ENCODE assay signal across 13 cellular contexts in genomic region chr20:1371830-1372539, GRCh38. TPM values are rescaled to one million over a fixed set of nuclear protein-coding genes. Genes with fewer than 3 reads are reported as not detected.
DNase-seq lines count a peak whose midpoint lies in the region; ATAC-seq and TF ChIP-seq lines count a peak whose summit lies in the region.
"Had no signal": no experiment of that assay in that cellular context is flagged by ENCODE, and none has a peak within 500 bp of the region (broad histone marks: within the 10 kb centered on the region; RNA-seq: fewer than 3 reads in every experiment).

No MANE protein-coding gene starts in this region.

- POLR2A ChIA-PET in T-cell (lab: Charles Lee) = no interaction called here

- H3K4me3 Mint-ChIP-seq in activated naive CD4-positive, alpha-beta T cell treated with anti-CD3 and anti-CD28 coated beads, Interleukin-2, amount 10 ng/mL, durations not matched to agents 7 days and 5 days = no peak overlapping the region
- H3K4me3 Mint-ChIP-seq in T-cell (no peak overlapping the region), glutamatergic neuron (ENCODE audit: unreplicated experiment) (no peak overlapping the region)
- H3K4me3 Mint-ChIP-seq in stimulated activated naive CD8-positive, alpha-beta T cell treated with anti-CD3 and anti-CD28 coated beads, Interleukin-15, amount 100 ng/mL, for 72 hours = no peak overlapping the region
- H3K4me3 Mint-ChIP-seq: central memory CD8-positive, alpha-beta T cell had no signal

- no peak for DNase-seq in activated naive CD4-positive, alpha-beta T cell treated with anti-CD3 and anti-CD28 coated beads, Interleukin-2, amount 10 ng/mL, durations not matched to agents 7 days and 5 days
- DNase-seq in activated naive CD4-positive, alpha-beta T cell (lab: John Stamatoyannopoulos, UW) = no peak
- DNase-seq in T-cell (no peak), glutamatergic neuron (no peak), cerebellar nuclear complex (lab: John Stamatoyannopoulos, UW) (no peak), superior temporal gyrus (ENCODE audit: extremely low spot score) (no peak)
- DNase-seq in stimulated activated naive CD8-positive, alpha-beta T cell treated with anti-CD3 and anti-CD28 coated beads, Interleukin-15, amount 100 ng/mL, for 72 hours = no peak
- DNase-seq: NCI-H446 treated with DMSO at 0.1 percent for 48 hours; posterior cingulate gyrus; stimulated activated CD4-positive, alpha-beta T cell treated with anti-CD3 and anti-CD28 coated beads, Interleukin-15, amount 100 ng/mL, for 24 hours; testis had no signal

- TF ChIP-seq CTCF in glutamatergic neuron (IDR thresholded peaks at IDR 0.05; ENCODE audit: partially characterized antibody, unreplicated experiment) = no peak

- ATAC-seq in T-cell (replicated peaks in 1 of 4) (no peak), HG03196 (IDR thresholded peaks at IDR 0.05; ENCODE audit: unreplicated experiment) (no peak)
- no peak for ATAC-seq in stimulated activated naive CD8-positive, alpha-beta T cell treated with anti-CD3 and anti-CD28 coated beads, Interleukin-15, amount 100 ng/mL, for 72 hours

- peak overlapping the region; percentile 70 for H3K27ac Mint-ChIP-seq in activated naive CD4-positive, alpha-beta T cell treated with anti-CD3 and anti-CD28 coated beads, Interleukin-2, amount 10 ng/mL, durations not matched to agents 7 days and 5 days
- H3K27ac Mint-ChIP-seq in T-cell (peak overlapping the region; percentile 6 to 36), glutamatergic neuron (ENCODE audit: unreplicated experiment) (peak overlapping the region; percentile 52)
- peak overlapping the region; percentile 63 to 85 for H3K27ac Mint-ChIP-seq in stimulated activated naive CD8-positive, alpha-beta T cell treated with anti-CD3 and anti-CD28 coated beads, Interleukin-15, amount 100 ng/mL, for 72 hours

- peaks cover 72% of the 10 kb centered on the region for H3K36me3 Mint-ChIP-seq in activated naive CD4-positive, alpha-beta T cell treated with anti-CD3 and anti-CD28 coated beads, Interleukin-2, amount 10 ng/mL, durations not matched to agents 7 days and 5 days
- H3K36me3 Mint-ChIP-seq in T-cell (peaks cover 39% of the 10 kb centered on the region), glutamatergic neuron (ENCODE audit: unreplicated experiment) (peaks cover 13% of the 10 kb centered on the region)

- no peaks in the 10 kb centered on the region for H3K9me3 Mint-ChIP-seq in activated naive CD4-positive, alpha-beta T cell treated with anti-CD3 and anti-CD28 coated beads, Interleukin-2, amount 10 ng/mL, durations not matched to agents 7 days and 5 days
- H3K9me3 Mint-ChIP-seq in T-cell = no peaks in the 10 kb centered on the region
- H3K9me3 Mint-ChIP-seq in glutamatergic neuron (ENCODE audit: unreplicated experiment) = peaks cover 12% of the 10 kb centered on the region
- no peaks in the 10 kb centered on the region for H3K9me3 Mint-ChIP-seq in stimulated activated naive CD8-positive, alpha-beta T cell treated with anti-CD3 and anti-CD28 coated beads, Interleukin-15, amount 100 ng/mL, for 72 hours
- H3K9me3 Mint-ChIP-seq: central memory CD8-positive, alpha-beta T cell had no signal

- peaks cover 48% of the 10 kb centered on the region for H3K4me1 Mint-ChIP-seq in activated naive CD4-positive, alpha-beta T cell treated with anti-CD3 and anti-CD28 coated beads, Interleukin-2, amount 10 ng/mL, durations not matched to agents 7 days and 5 days
- peaks cover 33 to 48% (median 48%) of the 10 kb centered on the region in 3 donors for H3K4me1 Mint-ChIP-seq in T-cell
- H3K4me1 Mint-ChIP-seq in glutamatergic neuron (ENCODE audit: low read depth, unreplicated experiment) = peaks cover 56% of the 10 kb centered on the region
- peaks cover 62% of the 10 kb centered on the region for H3K4me1 Mint-ChIP-seq in stimulated activated naive CD8-positive, alpha-beta T cell treated with anti-CD3 and anti-CD28 coated beads, Interleukin-15, amount 100 ng/mL, for 72 hours

- H3K27me3 Mint-ChIP-seq in activated naive CD4-positive, alpha-beta T cell treated with anti-CD3 and anti-CD28 coated beads, Interleukin-2, amount 10 ng/mL, durations not matched to agents 7 days and 5 days = no peaks in the 10 kb centered on the region
- no peaks in the 10 kb centered on the region for H3K27me3 Mint-ChIP-seq in T-cell
- peaks cover 8% of the 10 kb centered on the region for H3K27me3 Mint-ChIP-seq in glutamatergic neuron (ENCODE audit: unreplicated experiment)
- H3K27me3 Mint-ChIP-seq in stimulated activated naive CD8-positive, alpha-beta T cell treated with anti-CD3 and anti-CD28 coated beads, Interleukin-15, amount 100 ng/mL, for 72 hours = no peaks in the 10 kb centered on the region
- H3K27me3 Mint-ChIP-seq: central memory CD8-positive, alpha-beta T cell had no signal

- CTCF ChIA-PET in activated naive CD4-positive, alpha-beta T cell treated with anti-CD3 and anti-CD28 coated beads, Interleukin-2, amount 10 ng/mL, durations not matched to agents 7 days and 5 days (lab: Charles Lee) = interaction anchor here (1.5 to 1.8 kb wide), 3 partner anchors 10 to 29 kb away, joined by 3 to 5 read pairs (median 5); no protein-coding TSS in a partner anchor
- CTCF ChIA-PET in T-cell (lab: Charles Lee) = no interaction called here

RNA-seq across cellular contexts. Expression of gene FKBP1A, which starts 20.9 kb away (rescaled TPM):
- 10 to 100 TPM; 76.7 to 90.4 (median 79.9) TPM for total RNA-seq in T-cell
- 350 TPM for total RNA-seq in glutamatergic neuron (ENCODE audit: unreplicated experiment)

RNA-seq across cellular contexts. Expression of gene SDCBP2, which starts 43.0 kb away (rescaled TPM):
- 1 to 10 TPM; 1.1 to 2.4 (median 2.2) TPM for total RNA-seq in T-cell
- 4.0 TPM for total RNA-seq in glutamatergic neuron (ENCODE audit: unreplicated experiment)

Comparison
In these comparisons a context has a peak if more than half of its experiments do, and no peak if none do; other contexts are left out.
1. H3K27ac Mint-ChIP-seq: peak in every context shown above with its lines; median percentile 74 in stimulated activated naive CD8-positive, alpha-beta T cell treated with anti-CD3 and anti-CD28 coated beads, Interleukin-15, amount 100 ng/mL, for 72 hours; 70 in activated naive CD4-positive, alpha-beta T cell treated with anti-CD3 and anti-CD28 coated beads, Interleukin-2, amount 10 ng/mL, durations not matched to agents 7 days and 5 days; 52 in glutamatergic neuron; 21 in T-cell.